ENCODE assay signal across 8 cellular contexts in genomic region chr1:181936768-181937581, GRCh38.
A peak's percentile ranks its signal among the peaks of the same experiment; 100 is the strongest.
DNase-seq lines count a peak whose midpoint lies in the region; ATAC-seq lines count a peak whose summit lies in the region.

No MANE protein-coding gene starts in this region.

- in situ Hi-C loops in KBM-7 (cut with MboI; ENCODE audit: low pct_unique_long_range_greater_than_20kb, low sequenced_read_pairs): no loop called here

- no peaks in the 10 kb centered on the region for H3K36me3 ChIP-seq in H7 (replicated peaks; ENCODE audit: control insufficient read depth, insufficient read depth, low read length)

- H3K27me3 ChIP-seq in H7 (ENCODE audit: control insufficient read depth, insufficient read depth, low read length): no peaks in the 10 kb centered on the region

- ATAC-seq in activated CD4-positive, CD25-positive, alpha-beta regulatory T cell treated with anti-CD3 and anti-CD28 coated beads, Interleukin-2, amount 50 U/mL, for 24 hours: peak; percentile 54 to 68

- no peak overlapping the region for H3K4me3 ChIP-seq in H7 (ENCODE audit: insufficient read depth, low read depth, low read length)

- DNase-seq in activated CD4-positive, CD25-positive, alpha-beta regulatory T cell treated with anti-CD3 and anti-CD28 coated beads, Interleukin-2, amount 50 U/mL, for 72 hours: no peak
- DNase-seq in H7 (peak; percentile 68), KBM-7 (peak; percentile 77), NOMO-1 treated with DMSO at 0.1 percent for 48 hours (lab: John Stamatoyannopoulos, UW; ENCODE audit: unreplicated experiment) (peak; percentile 49), iPS DF 19.7 (ENCODE audit: low read depth, low spot score) (peak; percentile 78)
- DNase-seq in activated naive CD4-positive, alpha-beta T cell treated with Interleukin-2 at 50 U/mL for 16 hours: peak; percentile 13
- DNase-seq in stimulated activated CD4-positive, alpha-beta T cell treated with anti-CD3 and anti-CD28 coated beads, Interleukin-4, amount 100 ng/mL, for 24 hours: peak; percentile 25
